In genomic region chr15:47718474-47719440, GRCh38 we compare ENCODE assay signal across 9 cellular contexts. TPM values are rescaled to one million over a fixed set of nuclear protein-coding genes. Genes with fewer than 3 reads are reported as not detected.
DNase-seq lines count a peak whose midpoint lies in the region; ATAC-seq and TF ChIP-seq lines count a peak whose summit lies in the region.
"Had no signal": no experiment of that assay in that cellular context is flagged by ENCODE, and none has a peak within 500 bp of the region (broad histone marks: within the 10 kb centered on the region; RNA-seq: fewer than 3 reads in every experiment).

No MANE protein-coding gene starts in this region.

- peak; percentile 10 for ATAC-seq in GM23338
- no peak for ATAC-seq in HG03280 (IDR thresholded peaks at IDR 0.05; ENCODE audit: unreplicated experiment)

- peak overlapping the region; percentile 94 for H3K4me2 ChIP-seq in GM23338

- no peaks in the 10 kb centered on the region for H3K9me2 ChIP-seq in GM23338 (ENCODE audit: insufficient read depth)

- no peak for TF ChIP-seq CTCF in GM23338 (conservative IDR thresholded peaks at IDR 0.05; ENCODE audit: low read depth in 2 of 2)

- DNase-seq in GM23338 (ENCODE audit: low spot score) (peak; percentile 40), anterior cingulate cortex (lab: John Stamatoyannopoulos, UW) (peak in 52 of 58 donors; percentile 7 to 72 (median 44)), hypothalamus (lab: John Stamatoyannopoulos, UW) (peak in 47 of 51 donors; percentile 9 to 85 (median 45)), skeletal muscle cell (ENCODE audit: low read depth) (peak; percentile 9), cerebellum (ENCODE audit: low spot score) (no peak), NCI-H2196 treated with DMSO at 0.1 percent for 48 hours (lab: John Stamatoyannopoulos, UW; ENCODE audit: unreplicated experiment) (no peak), glomerular visceral epithelial cell (ENCODE audit: extremely low spot score) (no peak)
- DNase-seq: activated CD8-positive, alpha-beta memory T cell treated with anti-CD3 and anti-CD28 coated beads, Interleukin-2, amount 50 U/mL, for 4 hours had no signal

- H3K79me2 ChIP-seq in GM23338 (replicated peaks; ENCODE audit: insufficient read depth), result no peaks in the 10 kb centered on the region

- H3F3A ChIP-seq in GM23338 (replicated peaks; ENCODE audit: low read depth), result no peaks in the 10 kb centered on the region

- H3K4me3 ChIP-seq in GM23338 (peak overlapping the region; percentile 80), skeletal muscle cell (ENCODE audit: low read depth, low read length) (peak overlapping the region; percentile 71)

- H3K27ac ChIP-seq in GM23338 (ENCODE audit: low read depth), result no peak overlapping the region

- peak overlapping the region; percentile 87 for H3K4me3 Mint-ChIP-seq in GM23338

- no peaks in the 10 kb centered on the region for H3K9me3 Mint-ChIP-seq in GM23338

- no peak overlapping the region for H3K27ac Mint-ChIP-seq in GM23338

- peaks cover 48% of the 10 kb centered on the region for H3K4me1 ChIP-seq in GM23338 (ENCODE audit: insufficient read depth)

- H3K27me3 Mint-ChIP-seq in GM23338 (ENCODE audit: insufficient read depth, low read depth, poor library complexity), result peaks cover 39% of the 10 kb centered on the region

- H3K36me3 ChIP-seq in GM23338 (ENCODE audit: insufficient read depth), result no peaks in the 10 kb centered on the region

- H3K36me3 Mint-ChIP-seq in GM23338 (ENCODE audit: low read depth), result no peaks in the 10 kb centered on the region

- 0 out of 2 replicates have a peak, but pooled peaks cover 4% of the 10 kb centered on the region for H4K20me1 ChIP-seq in GM23338 (replicated peaks; ENCODE audit: insufficient read depth)

- H3K4me1 Mint-ChIP-seq in GM23338, result peaks cover 43% of the 10 kb centered on the region

- H2AFZ ChIP-seq in GM23338, result peak overlapping the region; percentile 95

- peaks cover 56% of the 10 kb centered on the region for H3K27me3 ChIP-seq in GM23338 (ENCODE audit: insufficient read depth)

TF ChIP-seq in GM23338, 12 proteins besides CTCF, POLR2A, EP300 and RAD21:
- TF ChIP-seq ZNF331 (CRISPR knock-in tag; IDR thresholded peaks at IDR 0.05; ENCODE audit: low read depth) (no peak), EZH2 (IDR thresholded peaks at IDR 0.05; ENCODE audit: low read depth, unreplicated experiment) (no peak), NANOG (IDR thresholded peaks at IDR 0.05; ENCODE audit: borderline replicate concordance) (no peak), REST (IDR thresholded peaks at IDR 0.05; ENCODE audit: unreplicated experiment) (no peak)

RNA-seq across cellular contexts. Expression of gene SEMA6D, which starts 1.5 kb away (rescaled TPM):
- total RNA-seq in GM23338 (2014; rRNA removed; shearing (Covaris generic)), result 0.97 and 4.0 TPM in 2 replicates
- 0.37 and 0.64 TPM in 2 replicates for polyA plus RNA-seq in GM23338 (2016; fragmentation: Nextera tagmentation; extraction: Ambion mirVana)
- 102 TPM for total RNA-seq in cerebellum

Comparison
In these comparisons a context has a peak if more than half of its experiments do, and no peak if none do; other contexts are left out.
1. DNase-seq: peak in GM23338 (single experiment), anterior cingulate cortex (52 of 58), hypothalamus (47 of 51) and skeletal muscle cell (single experiment); none in cerebellum (single experiment), NCI-H2196 treated with DMSO at 0.1 percent for 48 hours (single experiment) and glomerular visceral epithelial cell (single experiment).
2. RNA of gene SEMA6D, which starts 1.5 kb away (total RNA-seq): 102 TPM in cerebellum (single experiment); 0.97 to 4.0 TPM in GM23338; every median in the first group is over 10 times any median in the second.